ENCODE assay signal across 1 cellular context in the genomic region with DNA sequence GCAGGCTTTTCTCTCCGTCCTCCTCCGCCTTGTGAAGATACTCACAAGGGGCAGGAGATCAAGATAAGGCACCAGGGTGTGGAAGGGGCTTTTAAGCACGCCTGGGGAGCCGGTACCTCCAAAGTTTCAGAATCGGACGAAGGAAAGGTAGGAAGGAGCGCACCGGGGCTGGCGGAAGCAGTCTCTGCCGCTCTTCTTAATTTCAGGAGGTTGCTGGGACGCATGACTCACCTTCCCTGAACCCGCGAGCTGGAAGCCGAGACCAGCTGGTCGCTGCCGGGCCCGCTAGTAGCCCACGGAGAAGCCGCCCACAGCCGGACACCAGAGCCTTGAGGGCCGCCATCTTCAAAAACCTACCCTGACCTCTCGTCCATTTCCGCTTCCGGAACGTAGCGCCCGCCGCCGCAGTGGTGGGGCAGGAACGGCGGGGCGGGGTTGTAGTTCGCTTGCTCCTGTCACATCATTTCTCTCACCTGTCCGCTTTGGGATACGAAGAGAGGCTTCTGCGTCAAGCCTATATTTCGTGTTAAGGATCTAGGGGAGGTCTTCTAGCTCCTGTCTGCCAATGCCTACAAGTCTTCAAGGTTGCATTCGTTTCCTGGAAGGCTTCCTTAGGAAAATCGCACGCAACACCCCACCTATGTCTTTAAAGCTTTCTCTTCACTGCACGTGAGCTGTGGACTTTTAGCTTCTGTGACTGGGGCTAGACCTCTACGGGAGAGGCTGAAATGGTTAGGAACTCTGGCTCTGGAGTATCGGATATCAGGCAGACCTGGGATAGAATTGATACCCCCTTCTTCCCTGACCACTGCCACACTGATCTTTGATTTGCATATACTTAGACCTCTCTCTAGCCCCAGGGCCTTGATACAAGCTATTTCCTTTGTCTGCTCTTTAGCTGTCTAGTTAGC.
TF ChIP-seq lines count a peak whose summit lies in the region.

MRPS18A (minus strand) TSS at position 355 of the 911 bp plus-strand sequence; CDS start at position 343, 12 bp downstream.

TF ChIP-seq in HEK293, 187 proteins besides CTCF, POLR2A, EP300 and RAD21 (continued from another document and continues in another):
- TF ChIP-seq TSHZ1 (tag by site-specific recombination; IDR thresholded peaks at IDR 0.05; ENCODE audit: borderline replicate concordance) (no peak), ZNF610 (tag by site-specific recombination; IDR thresholded peaks at IDR 0.05; ENCODE audit: borderline replicate concordance) (0 out of 2 replicates have a peak, but pooled peaks have one; percentile 17), ZNF221 (tag by site-specific recombination; IDR thresholded peaks at IDR 0.05; ENCODE audit: borderline replicate concordance) (no peak), ZNF433 (tag by site-specific recombination; IDR thresholded peaks at IDR 0.05; ENCODE audit: low read depth) (no peak), ZXDB (tag by site-specific recombination; IDR thresholded peaks at IDR 0.05) (peak; percentile 59; the same call in 1 of the 2 replicates), ZNF112 (tag by site-specific recombination; IDR thresholded peaks at IDR 0.05) (no peak), PBX3 (CRISPR knock-in tag; IDR thresholded peaks at IDR 0.05) (no peak), ZNF239 (tag by site-specific recombination; IDR thresholded peaks at IDR 0.05) (no peak), ZSCAN23 (tag by site-specific recombination; IDR thresholded peaks at IDR 0.05) (no peak), ZNF121 (tag by site-specific recombination; IDR thresholded peaks at IDR 0.05) (no peak), SP2 (tag by site-specific recombination; IDR thresholded peaks at IDR 0.05) (peak; percentile 93), ZNF416 (tag by site-specific recombination; IDR thresholded peaks at IDR 0.05) (no peak), ZNF791 (tag by site-specific recombination; IDR thresholded peaks at IDR 0.05) (no peak), SP3 (tag by site-specific recombination; IDR thresholded peaks at IDR 0.05) (peak; percentile 62), BCL11A (tag by site-specific recombination; IDR thresholded peaks at IDR 0.05; ENCODE audit: low read depth) (no peak), ZNF311 (tag by site-specific recombination; IDR thresholded peaks at IDR 0.05; ENCODE audit: borderline replicate concordance) (no peak), ZNF792 (tag by site-specific recombination; IDR thresholded peaks at IDR 0.05) (no peak), KLF10 (tag by site-specific recombination; IDR thresholded peaks at IDR 0.05) (no peak), ZNF555 (tag by site-specific recombination; conservative IDR thresholded peaks at IDR 0.05) (no peak), ZNF513 (tag by site-specific recombination; IDR thresholded peaks at IDR 0.05) (no peak), ZNF394 (tag by site-specific recombination; IDR thresholded peaks at IDR 0.05; ENCODE audit: borderline replicate concordance) (no peak), ZBTB48 (tag by site-specific recombination; IDR thresholded peaks at IDR 0.05) (no peak), ZNF660 (tag by site-specific recombination; IDR thresholded peaks at IDR 0.05) (0 out of 2 replicates have a peak, but pooled peaks have one; percentile 57), ZNF768 (tag by site-specific recombination; IDR thresholded peaks at IDR 0.05) (no peak), PATZ1 (tag by site-specific recombination; IDR thresholded peaks at IDR 0.05) (peak; percentile 65; the same call in 1 of the 2 replicates), KLF16 (tag by site-specific recombination; IDR thresholded peaks at IDR 0.05) (0 out of 2 replicates have a peak, but pooled peaks have one; percentile 39), ZNF391 (tag by site-specific recombination; IDR thresholded peaks at IDR 0.05; ENCODE audit: borderline replicate concordance, low read depth) (no peak), ZNF785 (tag by site-specific recombination; IDR thresholded peaks at IDR 0.05) (no peak), ZNF777 (tag by site-specific recombination; IDR thresholded peaks at IDR 0.05; ENCODE audit: borderline replicate concordance) (no peak), ZBTB26 (tag by site-specific recombination; optimal IDR thresholded peaks at IDR 0.05) (peak; percentile 16), ZNF692 (tag by site-specific recombination; IDR thresholded peaks at IDR 0.05) (no peak), ZNF354C (tag by site-specific recombination; IDR thresholded peaks at IDR 0.05; ENCODE audit: borderline replicate concordance, low read depth) (no peak), ZNF37A (tag by site-specific recombination; IDR thresholded peaks at IDR 0.05) (no peak), ZNF514 (tag by site-specific recombination; IDR thresholded peaks at IDR 0.05) (no peak), ZNF423 (tag by site-specific recombination; IDR thresholded peaks at IDR 0.05) (no peak), ZIC2 (tag by site-specific recombination; IDR thresholded peaks at IDR 0.05) (no peak), ZNF132 (tag by site-specific recombination; IDR thresholded peaks at IDR 0.05; ENCODE audit: borderline replicate concordance) (no peak), GLI2 (tag by site-specific recombination; IDR thresholded peaks at IDR 0.05; ENCODE audit: borderline replicate concordance, low read depth) (no peak), ZNF248 (tag by site-specific recombination; IDR thresholded peaks at IDR 0.05) (no peak), ZNF623 (tag by site-specific recombination; IDR thresholded peaks at IDR 0.05) (peak; percentile 88), MYNN (tag by site-specific recombination; IDR thresholded peaks at IDR 0.05; ENCODE audit: borderline replicate concordance) (no peak)
- TF ChIP-seq, protein P1, sequence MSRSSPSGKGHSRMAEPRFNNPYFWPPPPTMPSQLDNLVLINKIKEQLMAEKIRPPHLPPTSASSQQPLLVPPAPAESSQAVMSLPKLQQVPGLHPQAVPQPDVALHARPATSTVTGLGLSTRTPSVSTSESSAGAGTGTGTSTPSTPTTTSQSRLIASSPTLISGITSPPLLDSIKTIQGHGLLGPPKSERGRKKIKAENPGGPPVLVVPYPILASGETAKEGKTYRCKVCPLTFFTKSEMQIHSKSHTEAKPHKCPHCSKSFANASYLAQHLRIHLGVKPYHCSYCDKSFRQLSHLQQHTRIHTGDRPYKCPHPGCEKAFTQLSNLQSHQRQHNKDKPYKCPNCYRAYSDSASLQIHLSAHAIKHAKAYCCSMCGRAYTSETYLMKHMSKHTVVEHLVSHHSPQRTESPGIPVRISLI (tag by site-specific recombination; IDR thresholded peaks at IDR 0.05) = no peak
- TF ChIP-seq, protein P2, sequence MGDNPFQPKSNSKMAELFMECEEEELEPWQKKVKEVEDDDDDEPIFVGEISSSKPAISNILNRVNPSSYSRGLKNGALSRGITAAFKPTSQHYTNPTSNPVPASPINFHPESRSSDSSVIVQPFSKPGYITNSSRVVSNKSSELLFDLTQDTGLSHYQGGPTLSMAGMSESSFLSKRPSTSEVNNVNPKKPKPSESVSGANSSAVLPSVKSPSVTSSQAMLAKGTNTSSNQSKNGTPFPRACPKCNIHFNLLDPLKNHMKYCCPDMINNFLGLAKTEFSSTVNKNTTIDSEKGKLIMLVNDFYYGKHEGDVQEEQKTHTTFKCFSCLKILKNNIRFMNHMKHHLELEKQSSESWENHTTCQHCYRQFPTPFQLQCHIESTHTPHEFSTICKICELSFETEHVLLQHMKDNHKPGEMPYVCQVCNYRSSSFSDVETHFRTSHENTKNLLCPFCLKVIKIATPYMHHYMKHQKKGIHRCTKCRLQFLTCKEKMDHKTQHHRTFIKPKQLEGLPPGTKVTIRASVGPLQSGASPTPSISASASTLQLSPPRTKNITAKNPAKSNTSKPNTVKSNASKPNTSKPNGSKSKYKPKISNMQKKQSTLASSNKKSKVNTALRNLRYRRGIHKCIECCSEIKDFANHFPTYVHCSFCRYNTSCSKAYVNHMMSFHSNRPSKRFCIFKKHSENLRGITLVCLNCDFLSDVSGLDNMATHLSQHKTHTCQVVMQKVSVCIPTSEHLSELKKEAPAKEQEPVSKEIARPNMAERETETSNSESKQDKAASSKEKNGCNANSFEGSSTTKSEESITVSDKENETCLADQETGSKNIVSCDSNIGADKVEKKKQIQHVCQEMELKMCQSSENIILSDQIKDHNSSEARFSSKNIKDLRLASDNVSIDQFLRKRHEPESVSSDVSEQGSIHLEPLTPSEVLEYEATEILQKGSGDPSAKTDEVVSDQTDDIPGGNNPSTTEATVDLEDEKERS (tag by site-specific recombination; IDR thresholded peaks at IDR 0.05) = no peak
- TF ChIP-seq, protein P3, sequence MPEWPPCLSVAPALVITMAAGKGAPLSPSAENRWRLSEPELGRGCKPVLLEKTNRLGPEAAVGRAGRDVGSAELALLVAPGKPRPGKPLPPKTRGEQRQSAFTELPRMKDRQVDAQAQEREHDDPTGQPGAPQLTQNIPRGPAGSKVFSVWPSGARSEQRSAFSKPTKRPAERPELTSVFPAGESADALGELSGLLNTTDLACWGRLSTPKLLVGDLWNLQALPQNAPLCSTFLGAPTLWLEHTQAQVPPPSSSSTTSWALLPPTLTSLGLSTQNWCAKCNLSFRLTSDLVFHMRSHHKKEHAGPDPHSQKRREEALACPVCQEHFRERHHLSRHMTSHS (tag by site-specific recombination; IDR thresholded peaks at IDR 0.05) = no peak
